In genomic region chr3:5122030-5122740, GRCh38 we compare ENCODE assay signal across 8 cellular contexts.
DNase-seq lines count a peak whose midpoint lies in the region; FAIRE-seq and TF ChIP-seq lines count a peak whose summit lies in the region.

Gene ARL8B (plus strand): TSS chr3:5122292. CDS start chr3:5122466, 174 bp downstream.

- H3K27ac ChIP-seq in SK-N-MC: peak within 1 kb of the TSS; percentile 68; the same call in 1 of the 2 replicates

- H3K4me3 Mint-ChIP-seq in activated naive CD4-positive, alpha-beta T cell treated with anti-CD3 and anti-CD28 coated beads, Interleukin-2, amount 10 ng/mL, durations not matched to agents 7 days and 5 days: peak within 1 kb of the TSS; percentile 96

- TF ChIP-seq POLR2A in H54 (IDR thresholded peaks at IDR 0.05; ENCODE audit: low read depth, low read length): peak; percentile 77

- peaks cover 7% of the 10 kb centered on the region for H3K36me3 Mint-ChIP-seq in activated naive CD4-positive, alpha-beta T cell treated with anti-CD3 and anti-CD28 coated beads, Interleukin-2, amount 10 ng/mL, durations not matched to agents 7 days and 5 days

- peak; percentile 83 for FAIRE-seq in H54 (lab: Jason Lieb, UNC)

- TF ChIP-seq CTCF in GM06990 (IDR thresholded peaks at IDR 0.05; ENCODE audit: insufficient read depth, low read length, poor library complexity, severe bottlenecking): peak; percentile 89

- H3K27me3 ChIP-seq in GM06990 (replicated peaks; ENCODE audit: control insufficient read depth, insufficient read depth, low read length): no peaks in the 10 kb centered on the region

- CTCF ChIA-PET in activated naive CD4-positive, alpha-beta T cell treated with anti-CD3 and anti-CD28 coated beads, Interleukin-2, amount 10 ng/mL, durations not matched to agents 7 days and 5 days (lab: Charles Lee): interaction anchor here (0.7 to 2.2 kb wide), 10 partner anchors 10 to 411 kb away, joined by 3 to 8 read pairs (median 4); partner anchors contain the start of gene EDEM1

- DNase-seq in GM06990 (ENCODE audit: extremely low read depth, insufficient read length) (peak; percentile 95), H54 (ENCODE audit: insufficient read length, low spot score) (peak; percentile 74), LoVo (ENCODE audit: low spot score) (peak; percentile 90), SK-N-MC (ENCODE audit: low read depth, low spot score) (no peak), germinal center (ENCODE audit: low spot score) (peak; percentile 90), nucleus accumbens (lab: John Stamatoyannopoulos, UW) (peak in 55 of 56 donors; percentile 12 to 93 (median 82)), superior temporal gyrus (ENCODE audit: extremely low spot score) (peak; percentile 88)
- peak; percentile 93 for DNase-seq in activated naive CD4-positive, alpha-beta T cell treated with anti-CD3 and anti-CD28 coated beads, Interleukin-2, amount 10 ng/mL, durations not matched to agents 7 days and 5 days

- H3K4me1 Mint-ChIP-seq in activated naive CD4-positive, alpha-beta T cell treated with anti-CD3 and anti-CD28 coated beads, Interleukin-2, amount 10 ng/mL, durations not matched to agents 7 days and 5 days: peaks cover 31% of the 10 kb centered on the region

- H3K27ac Mint-ChIP-seq in activated naive CD4-positive, alpha-beta T cell treated with anti-CD3 and anti-CD28 coated beads, Interleukin-2, amount 10 ng/mL, durations not matched to agents 7 days and 5 days: peak within 1 kb of the TSS; percentile 94

- H3K4me3 ChIP-seq in GM06990 (replicated peaks; ENCODE audit: low read depth, low read length): peak within 1 kb of the TSS; percentile 99
- peak within 1 kb of the TSS; percentile 84 for H3K4me3 ChIP-seq in SK-N-MC

- H3K9me3 ChIP-seq in SK-N-MC (ENCODE audit: low read depth, low read length): no peaks in the 10 kb centered on the region

- no peaks in the 10 kb centered on the region for H3K27me3 Mint-ChIP-seq in activated naive CD4-positive, alpha-beta T cell treated with anti-CD3 and anti-CD28 coated beads, Interleukin-2, amount 10 ng/mL, durations not matched to agents 7 days and 5 days

- H3K9ac ChIP-seq in SK-N-MC (ENCODE audit: insufficient read length): peak within 1 kb of the TSS; percentile 88

- no peaks in the 10 kb centered on the region for H3K9me3 Mint-ChIP-seq in activated naive CD4-positive, alpha-beta T cell treated with anti-CD3 and anti-CD28 coated beads, Interleukin-2, amount 10 ng/mL, durations not matched to agents 7 days and 5 days

- H3K36me3 ChIP-seq in GM06990 (ENCODE audit: control insufficient read depth, insufficient read depth, low read length) (no peaks in the 10 kb centered on the region), SK-N-MC (ENCODE audit: insufficient read depth, low read length) (no peaks in the 10 kb centered on the region)
